Comparison of ENCODE assay signal across 10 cellular contexts in genomic region chr6:30211899-30212298, GRCh38. TPM values are rescaled to one million over a fixed set of nuclear protein-coding genes. Genes with fewer than 3 reads are reported as not detected.
DNase-seq lines count a peak whose midpoint lies in the region; ATAC-seq lines count a peak whose summit lies in the region.
"Had no signal": no experiment of that assay in that cellular context is flagged by ENCODE, and none has a peak within 500 bp of the region (broad histone marks: within the 10 kb centered on the region; RNA-seq: fewer than 3 reads in every experiment).

No MANE protein-coding gene starts in this region.

- ATAC-seq in stimulated activated naive B cell treated with anti-CD40 and anti-IgM and Interleukin-4, amounts not matched to agents 10 μg/mL and 1 μg/mL and 100 μg/mL, for 72 hours (replicated peaks) = no peak
- ATAC-seq in HG03565 (IDR thresholded peaks at IDR 0.05; ENCODE audit: unreplicated experiment) = no peak
- no peak for ATAC-seq in HG02852 (IDR thresholded peaks at IDR 0.05; ENCODE audit: unreplicated experiment)

- no peaks in the 10 kb centered on the region for H3K27me3 Mint-ChIP-seq in activated CD4-positive, alpha-beta memory T cell treated with anti-CD3 and anti-CD28 coated beads for 36 hours
- no peaks in the 10 kb centered on the region for H3K27me3 Mint-ChIP-seq in stimulated activated naive B cell treated with anti-CD40 and anti-IgM and Interleukin-4, amounts not matched to agents 10 μg/mL and 1 μg/mL and 100 μg/mL, for 72 hours

- H3K36me3 Mint-ChIP-seq in activated CD4-positive, alpha-beta memory T cell treated with anti-CD3 and anti-CD28 coated beads for 36 hours = peaks cover 24% of the 10 kb centered on the region
- H3K36me3 Mint-ChIP-seq in stimulated activated naive B cell treated with anti-CD40 and anti-IgM and Interleukin-4, amounts not matched to agents 10 μg/mL and 1 μg/mL and 100 μg/mL, for 72 hours = peaks cover 18 to 48% of the 10 kb centered on the region in 2 donors

- intact Hi-C loops in activated CD4-positive, alpha-beta memory T cell treated with anti-CD3 and anti-CD28 coated beads for 36 hours (cut with micrococcal nuclease) = loop anchor here (5.0 kb wide), 2 partner anchors 45 to 490 kb away; partner anchors contain the start of gene HLA-F

- CTCF ChIA-PET in activated CD4-positive, alpha-beta memory T cell treated with anti-CD3 and anti-CD28 coated beads for 36 hours (lab: Charles Lee) = interaction anchor here (1.4 to 2.1 kb wide), 2 partner anchors 8 to 114 kb away, joined by 5 to 6 read pairs; partner anchors contain the start of gene TRIM39

- POLR2A ChIA-PET in activated CD4-positive, alpha-beta memory T cell treated with anti-CD3 and anti-CD28 coated beads for 36 hours (lab: Charles Lee) = interaction anchor here (1.7 to 2.8 kb wide), 2 partner anchors 16 to 150 kb away, joined by 9 to 24 read pairs; partner anchors contain the start of gene POLR1H

- peak overlapping the region; percentile 25 for H3K4me3 ChIP-seq in iPS-11a (ENCODE audit: low read depth, low read length)

- peak overlapping the region; percentile 99 for H3K27ac Mint-ChIP-seq in activated CD4-positive, alpha-beta memory T cell treated with anti-CD3 and anti-CD28 coated beads for 36 hours
- H3K27ac Mint-ChIP-seq in stimulated activated naive B cell treated with anti-CD40 and anti-IgM and Interleukin-4, amounts not matched to agents 10 μg/mL and 1 μg/mL and 100 μg/mL, for 72 hours = peak overlapping the region; percentile 100

- DNase-seq in DMS 273 (lab: John Stamatoyannopoulos, UW; ENCODE audit: unreplicated experiment) = peak; percentile 9
- no peak for DNase-seq in DMS 273 treated with DMSO at 0.1 percent for 48 hours (lab: John Stamatoyannopoulos, UW)
- DNase-seq in activated CD4-positive, alpha-beta memory T cell treated with anti-CD3 and anti-CD28 coated beads for 36 hours = no peak
- DNase-seq in stimulated activated naive B cell treated with anti-CD40 and anti-IgM and Interleukin-4, amounts not matched to agents 10 μg/mL and 1 μg/mL and 100 μg/mL, for 72 hours = no peak
- DNase-seq in dedifferentiated amniotic fluid mesenchymal stem cell (ENCODE audit: extremely low spot score) = no peak
- DNase-seq: substantia nigra, T-helper 9 cell had no signal

- H3K9me3 Mint-ChIP-seq in activated CD4-positive, alpha-beta memory T cell treated with anti-CD3 and anti-CD28 coated beads for 36 hours = no peaks in the 10 kb centered on the region
- no peaks in the 10 kb centered on the region for H3K9me3 Mint-ChIP-seq in stimulated activated naive B cell treated with anti-CD40 and anti-IgM and Interleukin-4, amounts not matched to agents 10 μg/mL and 1 μg/mL and 100 μg/mL, for 72 hours

- peak overlapping the region; percentile 97 for H3K4me3 Mint-ChIP-seq in activated CD4-positive, alpha-beta memory T cell treated with anti-CD3 and anti-CD28 coated beads for 36 hours
- H3K4me3 Mint-ChIP-seq in stimulated activated naive B cell treated with anti-CD40 and anti-IgM and Interleukin-4, amounts not matched to agents 10 μg/mL and 1 μg/mL and 100 μg/mL, for 72 hours = peak overlapping the region; percentile 90 to 99

- H3K4me1 Mint-ChIP-seq in activated CD4-positive, alpha-beta memory T cell treated with anti-CD3 and anti-CD28 coated beads for 36 hours (ENCODE audit: low read depth) = peaks cover 60% of the 10 kb centered on the region
- H3K4me1 Mint-ChIP-seq in stimulated activated naive B cell treated with anti-CD40 and anti-IgM and Interleukin-4, amounts not matched to agents 10 μg/mL and 1 μg/mL and 100 μg/mL, for 72 hours = peaks cover 52 to 72% of the 10 kb centered on the region in 2 donors

RNA-seq across cellular contexts. Expression of gene TRIM26, which starts 1.3 kb away (rescaled TPM):
- 10 to 100 TPM; 64.3 to 65.1 TPM for total RNA-seq in activated CD4-positive, alpha-beta memory T cell treated with anti-CD3 and anti-CD28 coated beads for 36 hours

RNA-seq across cellular contexts. Expression of gene TRIM15, which starts 48.6 kb away (rescaled TPM):
- total RNA-seq in activated CD4-positive, alpha-beta memory T cell treated with anti-CD3 and anti-CD28 coated beads for 36 hours = 1 to 10 TPM in 1 of 2 experiments, under 1 TPM in 1; 0.63 to 1.6 TPM

RNA-seq across cellular contexts. Expression of gene TRIM10, which starts 50.9 kb away (rescaled TPM):
- total RNA-seq in activated CD4-positive, alpha-beta memory T cell treated with anti-CD3 and anti-CD28 coated beads for 36 hours = under 1 TPM; 0.36 to 0.38 TPM
